ENCODE assay signal across 9 cellular contexts in the genomic region with DNA sequence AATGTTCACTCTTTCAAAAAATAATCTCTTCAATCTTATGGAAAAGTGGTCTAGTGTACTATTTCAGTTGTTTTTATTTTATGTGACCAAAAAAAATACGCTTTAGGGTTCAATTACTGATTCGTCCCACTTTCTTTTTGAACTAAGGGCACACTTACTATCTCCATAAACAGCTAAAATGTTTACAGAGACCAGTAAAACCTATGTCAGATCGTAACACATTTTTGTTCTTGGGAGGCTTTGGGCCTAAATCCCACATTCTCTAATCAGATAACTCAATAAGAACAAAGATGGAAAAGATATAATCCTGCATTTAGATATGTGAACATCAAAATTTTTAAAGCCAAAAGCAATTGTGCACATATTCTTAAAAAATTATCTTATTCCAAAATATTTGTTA. TPM values are rescaled to one million over a fixed set of nuclear protein-coding genes. Genes with fewer than 3 reads are reported as not detected.
DNase-seq lines count a peak whose midpoint lies in the region; ATAC-seq, FAIRE-seq and TF ChIP-seq lines count a peak whose summit lies in the region.
"Had no signal": no experiment of that assay in that cellular context is flagged by ENCODE, and none has a peak within 500 bp of the region (broad histone marks: within the 10 kb centered on the region; RNA-seq: fewer than 3 reads in every experiment).

No MANE protein-coding gene starts in this region.

- H3K36me3 ChIP-seq in bronchial epithelial cell (ENCODE audit: control insufficient read depth, insufficient read depth, low read length): no peaks in the 10 kb centered on the region
- no peaks in the 10 kb centered on the region for H3K36me3 ChIP-seq in muscle layer of colon (ENCODE audit: insufficient read depth, low read length)

- POLR2A ChIA-PET in AG04450 (lab: Yijun Ruan, JAX): interaction anchor here (0.6 kb wide), 1 partner anchor 127 kb away, joined by 3 read pairs; no protein-coding TSS in a partner anchor

- DNase-seq in AG04450 (ENCODE audit: low read depth, low spot score) (no peak), HFF-Myc (ENCODE audit: extremely low read depth, low read depth) (no peak), bronchial epithelial cell (ENCODE audit: low read depth) (no peak), iPS-NIHi7 (ENCODE audit: extremely low spot score) (no peak), NCI-H446 treated with DMSO at 0.1 percent for 48 hours (lab: John Stamatoyannopoulos, UW) (no peak)
- DNase-seq in activated T-cell treated with anti-CD3 and anti-CD28 coated beads, Interleukin-2, amount 50 U/mL, for 1 hour: no peak
- DNase-seq: NCI-H2171 had no signal

- TF ChIP-seq CTCF in AG04450 (IDR thresholded peaks at IDR 0.05; ENCODE audit: low read depth, low read length) (no peak), HFF-Myc (IDR thresholded peaks at IDR 0.05; ENCODE audit: low read depth, low read length, missing control alignments) (no peak), bronchial epithelial cell (IDR thresholded peaks at IDR 0.05; ENCODE audit: insufficient read depth, low read length, severe bottlenecking) (no peak)

- H3K9me3 ChIP-seq in AG04450 (ENCODE audit: control insufficient read depth, insufficient read depth, low read length) (no peaks in the 10 kb centered on the region), muscle layer of colon (ENCODE audit: low read length) (no peaks in the 10 kb centered on the region)

- CTCF ChIA-PET in AG04450 (lab: Charles Lee): interaction anchor here (0.7 to 4.4 kb wide), 3 partner anchors 8 to 35 kb away, joined by 3 to 20 read pairs (median 3); no protein-coding TSS in a partner anchor

- no peak for ATAC-seq in HG02938 (IDR thresholded peaks at IDR 0.05; ENCODE audit: unreplicated experiment)

- no peak overlapping the region for H3K27ac ChIP-seq in AG04450 (ENCODE audit: low read depth, low read length)
- peak overlapping the region; percentile 75 for H3K27ac ChIP-seq in muscle layer of colon (ENCODE audit: low read depth, low read length)

- peak overlapping the region; percentile 17 for H3K9ac ChIP-seq in muscle layer of colon (ENCODE audit: low read length)

- peaks cover 19% of the 10 kb centered on the region for H3K4me1 ChIP-seq in muscle layer of colon (ENCODE audit: insufficient read depth, low read length)

- FAIRE-seq in bronchial epithelial cell (lab: Jason Lieb, UNC): no peak

- no peaks in the 10 kb centered on the region for H3K27me3 ChIP-seq in AG04450 (ENCODE audit: control insufficient read depth, insufficient read depth, low read length)
- no peaks in the 10 kb centered on the region for H3K27me3 ChIP-seq in bronchial epithelial cell (ENCODE audit: control insufficient read depth, insufficient read depth, low read length)
- no peaks in the 10 kb centered on the region for H3K27me3 ChIP-seq in muscle layer of colon (ENCODE audit: control insufficient read depth in 1 of 2, insufficient read depth in 2 of 2, low read length in 2 of 2)

- peak overlapping the region; percentile 76 for H3K4me3 ChIP-seq in AG04450 (ENCODE audit: low read depth, low read length)
- H3K4me3 ChIP-seq in HFF-Myc (replicated peaks; ENCODE audit: low read depth, low read length): peak overlapping the region; percentile 61
- peak overlapping the region; percentile 68 for H3K4me3 ChIP-seq in bronchial epithelial cell (ENCODE audit: low read depth, low read length)
- H3K4me3 ChIP-seq in muscle layer of colon (ENCODE audit: low read depth in 1 of 2, low read length in 2 of 2): peak overlapping the region; percentile 76 to 93

RNA-seq across cellular contexts. Expression of a gene that starts 29.8 kb away (rescaled TPM):
- polyA plus RNA-seq in AG04450 (2011; rRNA removed): 27.3 and 34.1 TPM in 2 replicates
- 58.1 and 74.4 TPM in 2 replicates for polyA minus RNA-seq in AG04450 (2011; rRNA and poly(A)+ RNA removed)
- total RNA-seq in bronchial epithelial cell: 12.6 and 20.5 TPM in 2 replicates
